1 cellular context compared by ENCODE assay signal in the genomic region with DNA sequence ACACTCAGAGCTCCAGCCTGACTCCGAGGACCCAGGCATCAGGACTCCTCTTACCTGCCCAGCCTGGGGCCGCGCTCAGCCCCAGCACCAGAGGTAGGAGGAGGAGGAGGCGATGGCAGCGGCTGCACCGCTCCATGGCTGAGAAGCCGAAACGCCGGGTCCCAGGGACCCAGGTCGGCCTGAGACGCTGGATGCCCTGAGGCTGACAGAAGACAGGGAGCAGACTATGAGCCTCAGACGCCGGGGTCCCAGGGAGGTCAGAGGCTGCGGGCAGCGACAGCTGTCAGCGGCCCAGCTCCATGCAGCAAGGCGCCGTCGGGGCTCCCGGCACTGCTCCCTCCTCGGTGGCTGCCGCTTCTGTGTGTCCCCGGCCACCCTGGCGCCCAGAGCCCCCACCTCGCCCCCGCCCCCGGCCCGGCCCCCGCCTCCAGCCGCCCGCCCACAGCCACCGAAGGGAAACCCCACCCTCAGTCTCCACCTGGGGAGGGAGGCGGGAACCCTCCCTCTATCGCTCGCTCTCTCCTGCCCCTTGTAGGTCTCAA.
TF ChIP-seq lines count a peak whose summit lies in the region.

A gene (minus strand): TSS at position 363 of the 542 bp plus-strand sequence. CDS start 227 bp downstream, at position 136.

TF ChIP-seq in GM23338, 12 proteins besides CTCF, POLR2A, EP300 and RAD21 (continued from another document):
- TF ChIP-seq, protein P1, sequence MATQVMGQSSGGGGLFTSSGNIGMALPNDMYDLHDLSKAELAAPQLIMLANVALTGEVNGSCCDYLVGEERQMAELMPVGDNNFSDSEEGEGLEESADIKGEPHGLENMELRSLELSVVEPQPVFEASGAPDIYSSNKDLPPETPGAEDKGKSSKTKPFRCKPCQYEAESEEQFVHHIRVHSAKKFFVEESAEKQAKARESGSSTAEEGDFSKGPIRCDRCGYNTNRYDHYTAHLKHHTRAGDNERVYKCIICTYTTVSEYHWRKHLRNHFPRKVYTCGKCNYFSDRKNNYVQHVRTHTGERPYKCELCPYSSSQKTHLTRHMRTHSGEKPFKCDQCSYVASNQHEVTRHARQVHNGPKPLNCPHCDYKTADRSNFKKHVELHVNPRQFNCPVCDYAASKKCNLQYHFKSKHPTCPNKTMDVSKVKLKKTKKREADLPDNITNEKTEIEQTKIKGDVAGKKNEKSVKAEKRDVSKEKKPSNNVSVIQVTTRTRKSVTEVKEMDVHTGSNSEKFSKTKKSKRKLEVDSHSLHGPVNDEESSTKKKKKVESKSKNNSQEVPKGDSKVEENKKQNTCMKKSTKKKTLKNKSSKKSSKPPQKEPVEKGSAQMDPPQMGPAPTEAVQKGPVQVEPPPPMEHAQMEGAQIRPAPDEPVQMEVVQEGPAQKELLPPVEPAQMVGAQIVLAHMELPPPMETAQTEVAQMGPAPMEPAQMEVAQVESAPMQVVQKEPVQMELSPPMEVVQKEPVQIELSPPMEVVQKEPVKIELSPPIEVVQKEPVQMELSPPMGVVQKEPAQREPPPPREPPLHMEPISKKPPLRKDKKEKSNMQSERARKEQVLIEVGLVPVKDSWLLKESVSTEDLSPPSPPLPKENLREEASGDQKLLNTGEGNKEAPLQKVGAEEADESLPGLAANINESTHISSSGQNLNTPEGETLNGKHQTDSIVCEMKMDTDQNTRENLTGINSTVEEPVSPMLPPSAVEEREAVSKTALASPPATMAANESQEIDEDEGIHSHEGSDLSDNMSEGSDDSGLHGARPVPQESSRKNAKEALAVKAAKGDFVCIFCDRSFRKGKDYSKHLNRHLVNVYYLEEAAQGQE (IDR thresholded peaks at IDR 0.05; ENCODE audit: unreplicated experiment), result no peak
- TF ChIP-seq, protein P2, sequence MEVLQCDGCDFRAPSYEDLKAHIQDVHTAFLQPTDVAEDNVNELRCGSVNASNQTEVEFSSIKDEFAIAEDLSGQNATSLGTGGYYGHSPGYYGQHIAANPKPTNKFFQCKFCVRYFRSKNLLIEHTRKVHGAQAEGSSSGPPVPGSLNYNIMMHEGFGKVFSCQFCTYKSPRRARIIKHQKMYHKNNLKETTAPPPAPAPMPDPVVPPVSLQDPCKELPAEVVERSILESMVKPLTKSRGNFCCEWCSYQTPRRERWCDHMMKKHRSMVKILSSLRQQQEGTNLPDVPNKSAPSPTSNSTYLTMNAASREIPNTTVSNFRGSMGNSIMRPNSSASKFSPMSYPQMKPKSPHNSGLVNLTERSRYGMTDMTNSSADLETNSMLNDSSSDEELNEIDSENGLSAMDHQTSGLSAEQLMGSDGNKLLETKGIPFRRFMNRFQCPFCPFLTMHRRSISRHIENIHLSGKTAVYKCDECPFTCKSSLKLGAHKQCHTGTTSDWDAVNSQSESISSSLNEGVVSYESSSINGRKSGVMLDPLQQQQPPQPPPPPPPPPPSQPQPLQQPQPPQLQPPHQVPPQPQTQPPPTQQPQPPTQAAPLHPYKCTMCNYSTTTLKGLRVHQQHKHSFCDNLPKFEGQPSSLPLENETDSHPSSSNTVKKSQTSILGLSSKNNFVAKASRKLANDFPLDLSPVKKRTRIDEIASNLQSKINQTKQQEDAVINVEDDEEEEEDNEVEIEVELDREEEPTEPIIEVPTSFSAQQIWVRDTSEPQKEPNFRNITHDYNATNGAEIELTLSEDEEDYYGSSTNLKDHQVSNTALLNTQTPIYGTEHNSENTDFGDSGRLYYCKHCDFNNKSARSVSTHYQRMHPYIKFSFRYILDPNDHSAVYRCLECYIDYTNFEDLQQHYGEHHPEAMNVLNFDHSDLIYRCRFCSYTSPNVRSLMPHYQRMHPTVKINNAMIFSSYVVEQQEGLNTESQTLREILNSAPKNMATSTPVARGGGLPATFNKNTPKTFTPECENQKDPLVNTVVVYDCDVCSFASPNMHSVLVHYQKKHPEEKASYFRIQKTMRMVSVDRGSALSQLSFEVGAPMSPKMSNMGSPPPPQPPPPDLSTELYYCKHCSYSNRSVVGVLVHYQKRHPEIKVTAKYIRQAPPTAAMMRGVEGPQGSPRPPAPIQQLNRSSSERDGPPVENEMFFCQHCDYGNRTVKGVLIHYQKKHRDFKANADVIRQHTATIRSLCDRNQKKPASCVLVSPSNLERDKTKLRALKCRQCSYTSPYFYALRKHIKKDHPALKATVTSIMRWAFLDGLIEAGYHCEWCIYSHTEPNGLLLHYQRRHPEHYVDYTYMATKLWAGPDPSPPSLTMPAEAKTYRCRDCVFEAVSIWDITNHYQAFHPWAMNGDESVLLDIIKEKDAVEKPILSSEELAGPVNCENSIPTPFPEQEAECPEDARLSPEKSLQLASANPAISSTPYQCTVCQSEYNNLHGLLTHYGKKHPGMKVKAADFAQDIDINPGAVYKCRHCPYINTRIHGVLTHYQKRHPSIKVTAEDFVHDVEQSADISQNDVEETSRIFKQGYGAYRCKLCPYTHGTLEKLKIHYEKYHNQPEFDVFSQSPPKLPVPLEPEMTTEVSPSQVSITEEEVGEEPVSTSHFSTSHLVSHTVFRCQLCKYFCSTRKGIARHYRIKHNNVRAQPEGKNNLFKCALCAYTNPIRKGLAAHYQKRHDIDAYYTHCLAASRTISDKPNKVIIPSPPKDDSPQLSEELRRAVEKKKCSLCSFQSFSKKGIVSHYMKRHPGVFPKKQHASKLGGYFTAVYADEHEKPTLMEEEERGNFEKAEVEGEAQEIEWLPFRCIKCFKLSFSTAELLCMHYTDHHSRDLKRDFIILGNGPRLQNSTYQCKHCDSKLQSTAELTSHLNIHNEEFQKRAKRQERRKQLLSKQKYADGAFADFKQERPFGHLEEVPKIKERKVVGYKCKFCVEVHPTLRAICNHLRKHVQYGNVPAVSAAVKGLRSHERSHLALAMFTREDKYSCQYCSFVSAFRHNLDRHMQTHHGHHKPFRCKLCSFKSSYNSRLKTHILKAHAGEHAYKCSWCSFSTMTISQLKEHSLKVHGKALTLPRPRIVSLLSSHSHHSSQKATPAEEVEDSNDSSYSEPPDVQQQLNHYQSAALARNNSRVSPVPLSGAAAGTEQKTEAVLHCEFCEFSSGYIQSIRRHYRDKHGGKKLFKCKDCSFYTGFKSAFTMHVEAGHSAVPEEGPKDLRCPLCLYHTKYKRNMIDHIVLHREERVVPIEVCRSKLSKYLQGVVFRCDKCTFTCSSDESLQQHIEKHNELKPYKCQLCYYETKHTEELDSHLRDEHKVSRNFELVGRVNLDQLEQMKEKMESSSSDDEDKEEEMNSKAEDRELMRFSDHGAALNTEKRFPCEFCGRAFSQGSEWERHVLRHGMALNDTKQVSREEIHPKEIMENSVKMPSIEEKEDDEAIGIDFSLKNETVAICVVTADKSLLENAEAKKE (CRISPR knock-in tag; IDR thresholded peaks at IDR 0.05), result no peak
- TF ChIP-seq CREB1 (CRISPR knock-in tag; IDR thresholded peaks at IDR 0.05; ENCODE audit: low read depth) (no peak), ZNF114 (CRISPR knock-in tag; IDR thresholded peaks at IDR 0.05) (no peak), ZNF331 (CRISPR knock-in tag; IDR thresholded peaks at IDR 0.05; ENCODE audit: low read depth) (no peak), EZH2phosphoT487 (IDR thresholded peaks at IDR 0.05; ENCODE audit: unreplicated experiment) (no peak), POLR2AphosphoS5 (IDR thresholded peaks at IDR 0.05; ENCODE audit: low read depth) (no peak), STAT1 (IDR thresholded peaks at IDR 0.05; ENCODE audit: unreplicated experiment) (no peak), EZH2 (IDR thresholded peaks at IDR 0.05; ENCODE audit: low read depth, unreplicated experiment) (no peak), JUNB (IDR thresholded peaks at IDR 0.05; ENCODE audit: unreplicated experiment) (no peak)
